ENCODE assay signal across 19 cellular contexts in genomic region chr15:79213650-79214049, GRCh38.
A peak's percentile ranks its signal among the peaks of the same experiment; 100 is the strongest.
DNase-seq lines count a peak whose midpoint lies in the region; ATAC-seq, FAIRE-seq and TF ChIP-seq lines count a peak whose summit lies in the region.
"Had no signal": no experiment of that assay in that cellular context is flagged by ENCODE, and none has a peak within 500 bp of the region (broad histone marks: within the 10 kb centered on the region; RNA-seq: fewer than 3 reads in every experiment).

No MANE protein-coding gene starts in this region.

- no peak overlapping the region for H2BK12ac ChIP-seq in trophoblast cell (ENCODE audit: low read length)

- no peak overlapping the region for H3K4me2 ChIP-seq in GM23338
- no peak overlapping the region for H3K4me2 ChIP-seq in mesendoderm (ENCODE audit: low read length)
- H3K4me2 ChIP-seq in trophoblast cell (ENCODE audit: low read length) = no peak overlapping the region

- H3F3A ChIP-seq in GM23338 (replicated peaks; ENCODE audit: low read depth) = no peaks in the 10 kb centered on the region

- no peaks in the 10 kb centered on the region for H3K36me3 Mint-ChIP-seq in GM23338 (ENCODE audit: low read depth)
- no peaks in the 10 kb centered on the region for H3K36me3 Mint-ChIP-seq in HFFc6 (ENCODE audit: low read depth)
- H3K36me3 Mint-ChIP-seq: CD4-positive, alpha-beta memory T cell had no signal

- H3K18ac ChIP-seq in mesendoderm (ENCODE audit: low read length) = no peak overlapping the region
- no peak overlapping the region for H3K18ac ChIP-seq in trophoblast cell (ENCODE audit: low read length)

- WGBS in mesendoderm (ENCODE audit: extremely low coverage, insufficient coverage, low lambda C conversion rate) = no CpG with 5 or more reads among the region's 3 CpGs
- WGBS in trophoblast cell (ENCODE audit: extremely low coverage, insufficient coverage, insufficient read length) = no CpG with 5 or more reads among the region's 3 CpGs

- H3K14ac ChIP-seq in trophoblast cell (ENCODE audit: low read length) = no peak overlapping the region

- H3K4me1 ChIP-seq in right atrium auricular region (peaks cover 0 to 9% of the 10 kb centered on the region in 2 donors), GM23338 (ENCODE audit: insufficient read depth) (peaks cover 19% of the 10 kb centered on the region; the same call in 1 of the 2 replicates), mesendoderm (ENCODE audit: control insufficient read depth, low read depth, low read length) (peaks cover 4% of the 10 kb centered on the region), trophoblast cell (ENCODE audit: control insufficient read depth in 1 of 2, insufficient read depth in 2 of 2, low read length in 2 of 2) (peaks cover 4 to 14% of the 10 kb centered on the region in 2 experiments)

- no peak overlapping the region for H2AK5ac ChIP-seq in mesendoderm (ENCODE audit: low read length)
- H2AK5ac ChIP-seq in trophoblast cell (ENCODE audit: low read length) = no peak overlapping the region

- intact Hi-C loops in left ventricle myocardium superior (cut with micrococcal nuclease) = no loop called here

- FAIRE-seq in urothelium cell line (lab: Jason Lieb, UNC) = no peak
- FAIRE-seq: GM12891, GM18507 had no signal

- DNase-seq in right atrium auricular region (ENCODE audit: low spot score) (peak; percentile 30), left ventricle myocardium superior (no peak), GM23338 (ENCODE audit: low spot score) (no peak), mesendoderm (peak; percentile 35), trophoblast cell (peak; percentile 28 to 47), urothelium cell line (ENCODE audit: low spot score) (no peak), HFFc6 (no peak)
- DNase-seq: 8988T; C1 segment of cervical spinal cord; Calu3; CD4-positive, alpha-beta memory T cell; COR-L47; DMS53; DMS79 treated with DMSO at 0.1 percent for 48 hours; GF-D8; H9 had no signal

- H3K79me1 ChIP-seq in mesendoderm (ENCODE audit: low read length) (no peaks in the 10 kb centered on the region), trophoblast cell (ENCODE audit: low read length) (no peaks in the 10 kb centered on the region)

- H4K91ac ChIP-seq in trophoblast cell (ENCODE audit: low read depth, low read length) = no peak overlapping the region

- H3K79me2 ChIP-seq in GM23338 (replicated peaks; ENCODE audit: insufficient read depth) (no peaks in the 10 kb centered on the region), mesendoderm (ENCODE audit: control insufficient read depth, insufficient read depth, low read length) (no peaks in the 10 kb centered on the region), trophoblast cell (ENCODE audit: control insufficient read depth, insufficient read depth, low read length, poor library complexity) (no peaks in the 10 kb centered on the region)

- H4K8ac ChIP-seq in mesendoderm (ENCODE audit: low read depth, low read length) (no peak overlapping the region), trophoblast cell (ENCODE audit: low read depth, low read length) (no peak overlapping the region)

- H3K56ac ChIP-seq in mesendoderm (ENCODE audit: low read length) = no peak overlapping the region

- H3K27me3 ChIP-seq in right atrium auricular region = no peaks in the 10 kb centered on the region
- no peaks in the 10 kb centered on the region for H3K27me3 ChIP-seq in GM23338 (ENCODE audit: insufficient read depth)
- no peaks in the 10 kb centered on the region for H3K27me3 ChIP-seq in mesendoderm (ENCODE audit: insufficient read depth, low read length, poor library complexity)
- H3K27me3 ChIP-seq in trophoblast cell (ENCODE audit: insufficient read depth, low read length) = no peaks in the 10 kb centered on the region

- H3K23ac ChIP-seq in mesendoderm (ENCODE audit: low read length) (no peak overlapping the region), trophoblast cell (ENCODE audit: low read length) (no peak overlapping the region)

- H2BK15ac ChIP-seq in mesendoderm (replicated peaks; ENCODE audit: low read depth) = no peak overlapping the region

- no peak overlapping the region for H2BK5ac ChIP-seq in mesendoderm (ENCODE audit: low read length)
- no peak overlapping the region for H2BK5ac ChIP-seq in trophoblast cell (ENCODE audit: low read depth, low read length, poor library complexity)

- TF ChIP-seq CTCF in right atrium auricular region (IDR thresholded peaks at IDR 0.05) = no peak
- no peak for TF ChIP-seq CTCF in GM23338 (conservative IDR thresholded peaks at IDR 0.05; ENCODE audit: low read depth in 2 of 2)
- TF ChIP-seq CTCF in HFFc6 (IDR thresholded peaks at IDR 0.05) = no peak

- H3K4me3 Mint-ChIP-seq in GM23338 = no peak overlapping the region
- no peak overlapping the region for H3K4me3 Mint-ChIP-seq in HFFc6
- H3K4me3 Mint-ChIP-seq: CD4-positive, alpha-beta memory T cell; H9 had no signal

- H3K4me3 ChIP-seq in right atrium auricular region (no peak overlapping the region), GM23338 (no peak overlapping the region), mesendoderm (ENCODE audit: low read length) (no peak overlapping the region), trophoblast cell (ENCODE audit: low read depth, low read length) (no peak overlapping the region)

- no peaks in the 10 kb centered on the region; the same call in 1 of the 2 replicates for H3K9me2 ChIP-seq in GM23338 (ENCODE audit: insufficient read depth)

- no peak overlapping the region for H4K12ac ChIP-seq in trophoblast cell (ENCODE audit: low read depth, low read length)

- H3K27ac Mint-ChIP-seq in GM23338 (no peak overlapping the region), HFFc6 (no peak overlapping the region)
- H3K27ac Mint-ChIP-seq: CD4-positive, alpha-beta memory T cell had no signal

- peaks cover 5% of the 10 kb centered on the region for H3K27me3 Mint-ChIP-seq in GM23338 (ENCODE audit: insufficient read depth, low read depth, poor library complexity)
- H3K27me3 Mint-ChIP-seq in HFFc6 (ENCODE audit: insufficient read depth) = peaks cover 8% of the 10 kb centered on the region; the same call in 1 of the 2 replicates

- H3K36me3 ChIP-seq in right atrium auricular region = no peaks in the 10 kb centered on the region
- H3K36me3 ChIP-seq in GM23338 (ENCODE audit: insufficient read depth) = no peaks in the 10 kb centered on the region
- H3K36me3 ChIP-seq in mesendoderm (ENCODE audit: control insufficient read depth, insufficient read depth, low read length) = no peaks in the 10 kb centered on the region
- H3K36me3 ChIP-seq in trophoblast cell (ENCODE audit: control insufficient read depth in 1 of 2, insufficient read depth in 2 of 2, low read length in 2 of 2) = no peaks in the 10 kb centered on the region

- H2AFZ ChIP-seq in GM23338 = peak overlapping the region; percentile 63
- H2AFZ ChIP-seq in trophoblast cell (ENCODE audit: insufficient read depth, low read length, poor library complexity) = no peak overlapping the region

- H3K4ac ChIP-seq in mesendoderm (ENCODE audit: low read depth, low read length) (no peak overlapping the region), trophoblast cell (ENCODE audit: low read depth, low read length) (no peak overlapping the region)

- peaks cover 26% of the 10 kb centered on the region for H3K4me1 Mint-ChIP-seq in GM23338
- H3K4me1 Mint-ChIP-seq in HFFc6 (ENCODE audit: low read depth) = no peaks in the 10 kb centered on the region
- H3K4me1 Mint-ChIP-seq: CD4-positive, alpha-beta memory T cell had no signal

- H2BK120ac ChIP-seq in mesendoderm (ENCODE audit: low read depth, low read length) = no peak overlapping the region
- H2BK120ac ChIP-seq in trophoblast cell (ENCODE audit: insufficient read depth, low read length, poor library complexity) = no peak overlapping the region

- peaks cover 0 to 10% of the 10 kb centered on the region in 2 donors for H3K9me3 ChIP-seq in right atrium auricular region
- no peaks in the 10 kb centered on the region for H3K9me3 ChIP-seq in trophoblast cell (ENCODE audit: insufficient read depth, low read depth, low read length)

- H3K9ac ChIP-seq in mesendoderm (ENCODE audit: low read length) (no peak overlapping the region), trophoblast cell (ENCODE audit: low read length) (no peak overlapping the region)

- no peak overlapping the region for H3K27ac ChIP-seq in right atrium auricular region
- no peak overlapping the region for H3K27ac ChIP-seq in GM23338 (ENCODE audit: low read depth)
- H3K27ac ChIP-seq in mesendoderm (ENCODE audit: low read depth, low read length) = no peak overlapping the region
- no peak overlapping the region for H3K27ac ChIP-seq in trophoblast cell (ENCODE audit: low read depth, low read length)

- no peak overlapping the region for H4K5ac ChIP-seq in mesendoderm (ENCODE audit: low read length)

- H3K9me3 Mint-ChIP-seq in GM23338 = no peaks in the 10 kb centered on the region; the same call in 2 of the 3 replicates
- H3K9me3 Mint-ChIP-seq in HFFc6 = peaks cover 5% of the 10 kb centered on the region; the same call in 1 of the 2 replicates
- H3K9me3 Mint-ChIP-seq: H9 had no signal

- H4K20me1 ChIP-seq in GM23338 (replicated peaks; ENCODE audit: insufficient read depth) = no peaks in the 10 kb centered on the region

- ATAC-seq in left ventricle myocardium superior = no peak
- no peak for ATAC-seq in GM23338
- ATAC-seq: HCT116 had no signal

Comparison
In these comparisons a context has a peak if more than half of its experiments do, and no peak if none do; other contexts are left out.
1. DNase-seq: peak in right atrium auricular region (single experiment), mesendoderm (single experiment) and trophoblast cell (2 of 2); none in left ventricle myocardium superior (single experiment), GM23338 (single experiment), urothelium cell line (single experiment) and HFFc6 (single experiment).